Comparison of ENCODE assay signal across 22 cellular contexts in genomic region chr15:75091814-75092213, GRCh38.
DNase-seq lines count a peak whose midpoint lies in the region; ATAC-seq, FAIRE-seq and TF ChIP-seq lines count a peak whose summit lies in the region.
"Had no signal": no experiment of that assay in that cellular context is flagged by ENCODE, and none has a peak within 500 bp of the region (broad histone marks: within the 10 kb centered on the region; RNA-seq: fewer than 3 reads in every experiment).

No MANE protein-coding gene starts in this region.

- intact Hi-C loops in naive thymus-derived CD4-positive, alpha-beta T cell (cut with micrococcal nuclease): no loop called here

- H3K9me3 ChIP-seq in naive thymus-derived CD4-positive, alpha-beta T cell (ENCODE audit: control insufficient read depth in 2 of 3, low read length in 3 of 3): no peaks in the 10 kb centered on the region

- H3K36me3 ChIP-seq in naive thymus-derived CD4-positive, alpha-beta T cell (ENCODE audit: control insufficient read depth in 2 of 3, insufficient read depth in 3 of 3, low read length in 3 of 3): no peaks in the 10 kb centered on the region

- H3K36me3 Mint-ChIP-seq in naive thymus-derived CD4-positive, alpha-beta T cell: peaks cover 0 to 30% (median 0%) of the 10 kb centered on the region in 5 donors

- no peak for TF ChIP-seq CTCF in AG10803 (conservative IDR thresholded peaks at IDR 0.05; ENCODE audit: low read length)
- TF ChIP-seq CTCF in NB4 (IDR thresholded peaks at IDR 0.05; ENCODE audit: low read depth, low read length): no peak
- TF ChIP-seq CTCF in fibroblast of mammary gland (conservative IDR thresholded peaks at IDR 0.05; ENCODE audit: control insufficient read depth, insufficient read depth, low read depth, low read length): no peak

- CTCF ChIA-PET in naive thymus-derived CD4-positive, alpha-beta T cell (lab: Charles Lee): no interaction called here

- TF ChIP-seq POLR2A in GM12891 (IDR thresholded peaks at IDR 0.05; ENCODE audit: low read depth, low read length): no peak
- no peak for TF ChIP-seq POLR2A in NB4 (IDR thresholded peaks at IDR 0.05; ENCODE audit: extremely low read depth, insufficient read length)

- H3K27ac ChIP-seq in naive thymus-derived CD4-positive, alpha-beta T cell (ENCODE audit: low read depth, low read length): no peak overlapping the region

- peaks cover 0 to 6% (median 0%) of the 10 kb centered on the region in 5 donors for H3K27me3 Mint-ChIP-seq in naive thymus-derived CD4-positive, alpha-beta T cell
- H3K27me3 Mint-ChIP-seq: dendritic cell treated with granulocyte-macrophage colony-stimulating factor and Interleukin-4, amounts not matched to agents 40 ng/mL and 50 ng/mL, for 4 days; T-helper 17 cell had no signal

- FAIRE-seq in GM12891 (lab: Jason Lieb, UNC): no peak
- FAIRE-seq: endothelial cell of umbilical vein, frontal cortex, K562 had no signal

- ATAC-seq in naive thymus-derived CD4-positive, alpha-beta T cell: no peak
- ATAC-seq: HCT116, K562, left cardiac atrium, right cardiac atrium, T-helper 17 cell had no signal

- POLR2A ChIA-PET in naive thymus-derived CD4-positive, alpha-beta T cell (lab: Charles Lee): no interaction called here

- peaks cover 0 to 19% (median 2%) of the 10 kb centered on the region in 11 donors for H3K9me3 Mint-ChIP-seq in naive thymus-derived CD4-positive, alpha-beta T cell

- no peak overlapping the region for H3K4me3 Mint-ChIP-seq in naive thymus-derived CD4-positive, alpha-beta T cell
- H3K4me3 Mint-ChIP-seq: activated naive CD4-positive, alpha-beta T cell treated with anti-CD3 and anti-CD28 coated beads, Interleukin-2, amount 10 ng/mL, durations not matched to agents 7 days and 5 days; dendritic cell treated with granulocyte-macrophage colony-stimulating factor and Interleukin-4, amounts not matched to agents 40 ng/mL and 50 ng/mL, for 4 days; T-helper 17 cell had no signal

- H3K27me3 ChIP-seq in naive thymus-derived CD4-positive, alpha-beta T cell (ENCODE audit: control insufficient read depth in 2 of 2, insufficient read depth in 2 of 2, low read length in 2 of 2): no peaks in the 10 kb centered on the region

- no peaks in the 10 kb centered on the region for H3K4me1 ChIP-seq in naive thymus-derived CD4-positive, alpha-beta T cell (ENCODE audit: control insufficient read depth in 2 of 2, insufficient read depth in 2 of 2, low read length in 2 of 2)

- H3K4me1 Mint-ChIP-seq in naive thymus-derived CD4-positive, alpha-beta T cell: peaks cover 0 to 16% (median 0%) of the 10 kb centered on the region in 7 donors

- H3K4me3 ChIP-seq in AG10803 (ENCODE audit: low read length): no peak overlapping the region
- H3K4me3 ChIP-seq in NB4 (ENCODE audit: low read depth, low read length): no peak overlapping the region
- H3K4me3 ChIP-seq in fibroblast of mammary gland (ENCODE audit: control insufficient read depth, low read depth, low read length): no peak overlapping the region
- no peak overlapping the region for H3K4me3 ChIP-seq in naive thymus-derived CD4-positive, alpha-beta T cell (ENCODE audit: low read length)
- H3K4me3 ChIP-seq: K562 had no signal

- no peak overlapping the region for H3K27ac Mint-ChIP-seq in naive thymus-derived CD4-positive, alpha-beta T cell
- H3K27ac Mint-ChIP-seq: activated naive CD4-positive, alpha-beta T cell treated with anti-CD3 and anti-CD28 coated beads, Interleukin-2, amount 10 ng/mL, durations not matched to agents 7 days and 5 days; dendritic cell treated with granulocyte-macrophage colony-stimulating factor and Interleukin-4, amounts not matched to agents 40 ng/mL and 50 ng/mL, for 4 days; T-helper 17 cell had no signal

- DNase-seq in AG10803 (ENCODE audit: low read depth): peak; percentile 25
- no peak for DNase-seq in GM12891 (ENCODE audit: insufficient read length, low spot score)
- peak; percentile 31 for DNase-seq in NB4 (ENCODE audit: low read depth)
- peak; percentile 33 for DNase-seq in fibroblast of mammary gland (ENCODE audit: low read depth)
- DNase-seq in kidney glomerular epithelial cell (lab: John Stamatoyannopoulos, UW): no peak
- DNase-seq in naive thymus-derived CD4-positive, alpha-beta T cell: no peak
- DNase-seq in central memory CD4-positive, alpha-beta T cell: no peak
- DNase-seq: activated naive CD4-positive, alpha-beta T cell treated with anti-CD3 and anti-CD28 coated beads, Interleukin-2, amount 10 ng/mL, durations not matched to agents 7 days and 5 days; EL; left cardiac atrium; NCI-H1092 treated with DMSO at 0.1 percent for 48 hours; NCI-H2107; NCI-H526; OCI-M1; right cardiac atrium; SIG-M5; T-helper 17 cell had no signal

TF ChIP-seq in GM12891, 5 proteins besides CTCF, POLR2A, EP300 and RAD21:
- TF ChIP-seq POU2F2 (IDR thresholded peaks at IDR 0.05; ENCODE audit: low read depth, low read length): peak; percentile 87
- no peak for TF ChIP-seq POLR2AphosphoS5 (IDR thresholded peaks at IDR 0.05; ENCODE audit: low read depth, low read length)

Comparison
In these comparisons a context has a peak if more than half of its experiments do, and no peak if none do; other contexts are left out.
1. DNase-seq: peak in AG10803 (single experiment), NB4 (single experiment) and fibroblast of mammary gland (single experiment); none in GM12891 (single experiment), kidney glomerular epithelial cell (single experiment), naive thymus-derived CD4-positive, alpha-beta T cell (0 of 9) and central memory CD4-positive, alpha-beta T cell (single experiment).